1 cellular context compared by ENCODE assay signal in genomic region chr12:24911284-24911791, GRCh38.
A peak's percentile ranks its signal among the peaks of the same experiment; 100 is the strongest.
TF ChIP-seq lines count a peak whose summit lies in the region.

No MANE protein-coding gene starts in this region.

TF ChIP-seq in HepG2, 621 proteins besides CTCF, POLR2A, EP300 and RAD21 (continued from another document and continues in another):
- TF ChIP-seq GMEB1 (CRISPR knock-in tag; IDR thresholded peaks at IDR 0.05; ENCODE audit: borderline replicate concordance) (no peak), ZNF75D (CRISPR knock-in tag; IDR thresholded peaks at IDR 0.05; ENCODE audit: borderline replicate concordance) (no peak), MAX (IDR thresholded peaks at IDR 0.05) (peak; percentile 63; the same call in 1 of the 2 replicates), ZNF629 (CRISPR knock-in tag; conservative IDR thresholded peaks at IDR 0.05) (no peak), MEF2D (CRISPR knock-in tag; IDR thresholded peaks at IDR 0.05) (no peak), PATZ1 (CRISPR knock-in tag; IDR thresholded peaks at IDR 0.05) (peak; percentile 55), ZNF615 (CRISPR knock-in tag; IDR thresholded peaks at IDR 0.05; ENCODE audit: borderline replicate concordance) (no peak), SIN3A (IDR thresholded peaks at IDR 0.05; ENCODE audit: borderline replicate concordance, low read depth, low read length) (no peak), ZNF280B (CRISPR knock-in tag; IDR thresholded peaks at IDR 0.05; ENCODE audit: borderline replicate concordance) (no peak), ZNF607 (CRISPR knock-in tag; IDR thresholded peaks at IDR 0.05; ENCODE audit: borderline replicate concordance) (no peak), CREB1 (IDR thresholded peaks at IDR 0.05) (no peak), CREB1 (CRISPR knock-in tag; IDR thresholded peaks at IDR 0.05) (no peak), ZNF530 (CRISPR knock-in tag; IDR thresholded peaks at IDR 0.05; ENCODE audit: low read depth) (no peak), ZNF839 (CRISPR knock-in tag; IDR thresholded peaks at IDR 0.05; ENCODE audit: borderline replicate concordance) (no peak), SETDB1 (CRISPR knock-in tag; IDR thresholded peaks at IDR 0.05; ENCODE audit: borderline replicate concordance) (no peak), ZNF12 (CRISPR knock-in tag; IDR thresholded peaks at IDR 0.05) (no peak), FOXA1 (IDR thresholded peaks at IDR 0.05) (no peak), FOXA1 (CRISPR knock-in tag; IDR thresholded peaks at IDR 0.05) (peak; percentile 32; the same call in 1 of the 2 replicates), ZNF136 (CRISPR knock-in tag; IDR thresholded peaks at IDR 0.05; ENCODE audit: low read depth) (no peak), SRF (IDR thresholded peaks at IDR 0.05; ENCODE audit: low read depth, low read length) (no peak), ATRX (CRISPR knock-in tag; IDR thresholded peaks at IDR 0.05; ENCODE audit: borderline replicate concordance) (no peak), ZNF737 (CRISPR knock-in tag; IDR thresholded peaks at IDR 0.05; ENCODE audit: borderline replicate concordance) (no peak), ZNF18 (CRISPR knock-in tag; IDR thresholded peaks at IDR 0.05; ENCODE audit: insufficient replicate concordance) (no peak), FOXK2 (IDR thresholded peaks at IDR 0.05) (peak; percentile 57), NKX3-1 (CRISPR knock-in tag; IDR thresholded peaks at IDR 0.05) (no peak), FOXJ3 (CRISPR knock-in tag; IDR thresholded peaks at IDR 0.05; ENCODE audit: borderline replicate concordance) (peak; percentile 53; the same call in 1 of the 2 replicates), AGO1 (IDR thresholded peaks at IDR 0.05; ENCODE audit: low read depth, low read length, poor library complexity, severe bottlenecking) (no peak), KDM6A (CRISPR knock-in tag; IDR thresholded peaks at IDR 0.05; ENCODE audit: low read depth) (0 out of 2 replicates have a peak, but pooled peaks have one; percentile 11), GZF1 (CRISPR knock-in tag; IDR thresholded peaks at IDR 0.05) (no peak), SNAPC2 (CRISPR knock-in tag; IDR thresholded peaks at IDR 0.05) (no peak), ZNF253 (CRISPR knock-in tag; IDR thresholded peaks at IDR 0.05; ENCODE audit: borderline replicate concordance) (no peak), RFX5 (IDR thresholded peaks at IDR 0.05; ENCODE audit: low read depth, low read length) (no peak), ZBTB37 (CRISPR knock-in tag; IDR thresholded peaks at IDR 0.05) (no peak), ZNF331 (CRISPR knock-in tag; IDR thresholded peaks at IDR 0.05) (peak; percentile 76), ZNF564 (CRISPR knock-in tag; IDR thresholded peaks at IDR 0.05) (no peak), ZNF329 (CRISPR knock-in tag; IDR thresholded peaks at IDR 0.05; ENCODE audit: low read depth) (no peak), AFF4 (CRISPR knock-in tag; IDR thresholded peaks at IDR 0.05) (no peak), ZNF431 (CRISPR knock-in tag; IDR thresholded peaks at IDR 0.05; ENCODE audit: borderline replicate concordance, low read depth) (0 out of 2 replicates have a peak, but pooled peaks have one; percentile 31), KDM5B (CRISPR knock-in tag; IDR thresholded peaks at IDR 0.05; ENCODE audit: borderline replicate concordance) (no peak), ZNF382 (CRISPR knock-in tag; IDR thresholded peaks at IDR 0.05; ENCODE audit: borderline replicate concordance) (no peak), NCOA5 (CRISPR knock-in tag; IDR thresholded peaks at IDR 0.05) (no peak), ZBTB7B (CRISPR knock-in tag; IDR thresholded peaks at IDR 0.05) (no peak), CREB3 (CRISPR knock-in tag; IDR thresholded peaks at IDR 0.05) (no peak), HNF1B (CRISPR knock-in tag; IDR thresholded peaks at IDR 0.05) (no peak), PPARG (CRISPR knock-in tag; conservative IDR thresholded peaks at IDR 0.05) (no peak), NFE2L2 (IDR thresholded peaks at IDR 0.05; ENCODE audit: low read length) (peak; percentile 17; the same call in 1 of the 2 replicates), ZFP1 (CRISPR knock-in tag; IDR thresholded peaks at IDR 0.05) (no peak), KAT7 (CRISPR knock-in tag; IDR thresholded peaks at IDR 0.05; ENCODE audit: borderline replicate concordance) (no peak), ZNF761 (CRISPR knock-in tag; conservative IDR thresholded peaks at IDR 0.05) (0 out of 2 replicates have a peak, but pooled peaks have one; percentile 35), THRA (CRISPR knock-in tag; IDR thresholded peaks at IDR 0.05; ENCODE audit: borderline replicate concordance) (peak; percentile 98; the same call in 1 of the 2 replicates)
